ENCODE assay signal across 1 cellular context in the genomic region with DNA sequence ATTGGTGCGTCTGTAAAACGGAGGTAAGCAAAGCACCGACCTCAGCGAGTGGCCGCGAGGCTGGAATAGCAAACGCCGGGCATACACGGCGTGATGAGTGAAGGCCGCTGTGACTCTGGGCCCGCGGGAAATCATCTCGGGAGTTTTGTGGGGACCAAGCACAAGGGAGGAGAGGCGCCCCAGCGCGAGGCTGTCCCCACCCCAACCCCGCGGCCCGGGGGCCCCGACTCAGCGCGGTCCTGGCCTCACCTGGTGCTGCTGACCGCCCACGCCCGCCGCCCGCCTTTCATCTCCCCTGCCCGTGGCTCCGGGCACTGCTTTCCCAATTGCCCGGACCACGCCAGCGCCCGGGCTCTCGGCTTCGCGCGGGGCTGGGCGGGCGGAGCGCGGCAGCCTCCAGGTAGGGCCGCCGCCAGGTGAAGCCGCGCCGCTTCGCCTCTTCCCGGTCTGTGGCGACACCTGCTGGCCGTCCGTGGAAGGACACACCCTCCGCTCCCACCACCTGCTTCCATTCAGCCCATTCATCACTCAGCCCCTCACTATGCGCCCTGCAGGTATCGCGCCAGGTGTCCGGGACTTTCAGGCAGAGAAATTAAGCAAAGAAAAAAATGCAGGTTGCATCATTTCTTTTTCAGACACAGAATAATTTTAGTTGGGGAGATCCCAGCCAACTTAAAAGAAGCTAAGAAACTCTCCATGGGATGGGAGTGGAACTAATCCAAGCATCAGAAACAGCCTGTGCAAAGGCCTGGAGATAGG.
TF ChIP-seq lines count a peak whose summit lies in the region.

No MANE protein-coding gene starts in this region.

TF ChIP-seq in GM23338, 12 proteins besides CTCF, POLR2A, EP300 and RAD21 (continued from another document):
- TF ChIP-seq, protein P1, sequence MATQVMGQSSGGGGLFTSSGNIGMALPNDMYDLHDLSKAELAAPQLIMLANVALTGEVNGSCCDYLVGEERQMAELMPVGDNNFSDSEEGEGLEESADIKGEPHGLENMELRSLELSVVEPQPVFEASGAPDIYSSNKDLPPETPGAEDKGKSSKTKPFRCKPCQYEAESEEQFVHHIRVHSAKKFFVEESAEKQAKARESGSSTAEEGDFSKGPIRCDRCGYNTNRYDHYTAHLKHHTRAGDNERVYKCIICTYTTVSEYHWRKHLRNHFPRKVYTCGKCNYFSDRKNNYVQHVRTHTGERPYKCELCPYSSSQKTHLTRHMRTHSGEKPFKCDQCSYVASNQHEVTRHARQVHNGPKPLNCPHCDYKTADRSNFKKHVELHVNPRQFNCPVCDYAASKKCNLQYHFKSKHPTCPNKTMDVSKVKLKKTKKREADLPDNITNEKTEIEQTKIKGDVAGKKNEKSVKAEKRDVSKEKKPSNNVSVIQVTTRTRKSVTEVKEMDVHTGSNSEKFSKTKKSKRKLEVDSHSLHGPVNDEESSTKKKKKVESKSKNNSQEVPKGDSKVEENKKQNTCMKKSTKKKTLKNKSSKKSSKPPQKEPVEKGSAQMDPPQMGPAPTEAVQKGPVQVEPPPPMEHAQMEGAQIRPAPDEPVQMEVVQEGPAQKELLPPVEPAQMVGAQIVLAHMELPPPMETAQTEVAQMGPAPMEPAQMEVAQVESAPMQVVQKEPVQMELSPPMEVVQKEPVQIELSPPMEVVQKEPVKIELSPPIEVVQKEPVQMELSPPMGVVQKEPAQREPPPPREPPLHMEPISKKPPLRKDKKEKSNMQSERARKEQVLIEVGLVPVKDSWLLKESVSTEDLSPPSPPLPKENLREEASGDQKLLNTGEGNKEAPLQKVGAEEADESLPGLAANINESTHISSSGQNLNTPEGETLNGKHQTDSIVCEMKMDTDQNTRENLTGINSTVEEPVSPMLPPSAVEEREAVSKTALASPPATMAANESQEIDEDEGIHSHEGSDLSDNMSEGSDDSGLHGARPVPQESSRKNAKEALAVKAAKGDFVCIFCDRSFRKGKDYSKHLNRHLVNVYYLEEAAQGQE (IDR thresholded peaks at IDR 0.05; ENCODE audit: unreplicated experiment), result no peak
- TF ChIP-seq, protein P2, sequence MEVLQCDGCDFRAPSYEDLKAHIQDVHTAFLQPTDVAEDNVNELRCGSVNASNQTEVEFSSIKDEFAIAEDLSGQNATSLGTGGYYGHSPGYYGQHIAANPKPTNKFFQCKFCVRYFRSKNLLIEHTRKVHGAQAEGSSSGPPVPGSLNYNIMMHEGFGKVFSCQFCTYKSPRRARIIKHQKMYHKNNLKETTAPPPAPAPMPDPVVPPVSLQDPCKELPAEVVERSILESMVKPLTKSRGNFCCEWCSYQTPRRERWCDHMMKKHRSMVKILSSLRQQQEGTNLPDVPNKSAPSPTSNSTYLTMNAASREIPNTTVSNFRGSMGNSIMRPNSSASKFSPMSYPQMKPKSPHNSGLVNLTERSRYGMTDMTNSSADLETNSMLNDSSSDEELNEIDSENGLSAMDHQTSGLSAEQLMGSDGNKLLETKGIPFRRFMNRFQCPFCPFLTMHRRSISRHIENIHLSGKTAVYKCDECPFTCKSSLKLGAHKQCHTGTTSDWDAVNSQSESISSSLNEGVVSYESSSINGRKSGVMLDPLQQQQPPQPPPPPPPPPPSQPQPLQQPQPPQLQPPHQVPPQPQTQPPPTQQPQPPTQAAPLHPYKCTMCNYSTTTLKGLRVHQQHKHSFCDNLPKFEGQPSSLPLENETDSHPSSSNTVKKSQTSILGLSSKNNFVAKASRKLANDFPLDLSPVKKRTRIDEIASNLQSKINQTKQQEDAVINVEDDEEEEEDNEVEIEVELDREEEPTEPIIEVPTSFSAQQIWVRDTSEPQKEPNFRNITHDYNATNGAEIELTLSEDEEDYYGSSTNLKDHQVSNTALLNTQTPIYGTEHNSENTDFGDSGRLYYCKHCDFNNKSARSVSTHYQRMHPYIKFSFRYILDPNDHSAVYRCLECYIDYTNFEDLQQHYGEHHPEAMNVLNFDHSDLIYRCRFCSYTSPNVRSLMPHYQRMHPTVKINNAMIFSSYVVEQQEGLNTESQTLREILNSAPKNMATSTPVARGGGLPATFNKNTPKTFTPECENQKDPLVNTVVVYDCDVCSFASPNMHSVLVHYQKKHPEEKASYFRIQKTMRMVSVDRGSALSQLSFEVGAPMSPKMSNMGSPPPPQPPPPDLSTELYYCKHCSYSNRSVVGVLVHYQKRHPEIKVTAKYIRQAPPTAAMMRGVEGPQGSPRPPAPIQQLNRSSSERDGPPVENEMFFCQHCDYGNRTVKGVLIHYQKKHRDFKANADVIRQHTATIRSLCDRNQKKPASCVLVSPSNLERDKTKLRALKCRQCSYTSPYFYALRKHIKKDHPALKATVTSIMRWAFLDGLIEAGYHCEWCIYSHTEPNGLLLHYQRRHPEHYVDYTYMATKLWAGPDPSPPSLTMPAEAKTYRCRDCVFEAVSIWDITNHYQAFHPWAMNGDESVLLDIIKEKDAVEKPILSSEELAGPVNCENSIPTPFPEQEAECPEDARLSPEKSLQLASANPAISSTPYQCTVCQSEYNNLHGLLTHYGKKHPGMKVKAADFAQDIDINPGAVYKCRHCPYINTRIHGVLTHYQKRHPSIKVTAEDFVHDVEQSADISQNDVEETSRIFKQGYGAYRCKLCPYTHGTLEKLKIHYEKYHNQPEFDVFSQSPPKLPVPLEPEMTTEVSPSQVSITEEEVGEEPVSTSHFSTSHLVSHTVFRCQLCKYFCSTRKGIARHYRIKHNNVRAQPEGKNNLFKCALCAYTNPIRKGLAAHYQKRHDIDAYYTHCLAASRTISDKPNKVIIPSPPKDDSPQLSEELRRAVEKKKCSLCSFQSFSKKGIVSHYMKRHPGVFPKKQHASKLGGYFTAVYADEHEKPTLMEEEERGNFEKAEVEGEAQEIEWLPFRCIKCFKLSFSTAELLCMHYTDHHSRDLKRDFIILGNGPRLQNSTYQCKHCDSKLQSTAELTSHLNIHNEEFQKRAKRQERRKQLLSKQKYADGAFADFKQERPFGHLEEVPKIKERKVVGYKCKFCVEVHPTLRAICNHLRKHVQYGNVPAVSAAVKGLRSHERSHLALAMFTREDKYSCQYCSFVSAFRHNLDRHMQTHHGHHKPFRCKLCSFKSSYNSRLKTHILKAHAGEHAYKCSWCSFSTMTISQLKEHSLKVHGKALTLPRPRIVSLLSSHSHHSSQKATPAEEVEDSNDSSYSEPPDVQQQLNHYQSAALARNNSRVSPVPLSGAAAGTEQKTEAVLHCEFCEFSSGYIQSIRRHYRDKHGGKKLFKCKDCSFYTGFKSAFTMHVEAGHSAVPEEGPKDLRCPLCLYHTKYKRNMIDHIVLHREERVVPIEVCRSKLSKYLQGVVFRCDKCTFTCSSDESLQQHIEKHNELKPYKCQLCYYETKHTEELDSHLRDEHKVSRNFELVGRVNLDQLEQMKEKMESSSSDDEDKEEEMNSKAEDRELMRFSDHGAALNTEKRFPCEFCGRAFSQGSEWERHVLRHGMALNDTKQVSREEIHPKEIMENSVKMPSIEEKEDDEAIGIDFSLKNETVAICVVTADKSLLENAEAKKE (CRISPR knock-in tag; IDR thresholded peaks at IDR 0.05), result no peak
- TF ChIP-seq JUNB (IDR thresholded peaks at IDR 0.05; ENCODE audit: unreplicated experiment), result no peak
- no peak for TF ChIP-seq EZH2phosphoT487 (IDR thresholded peaks at IDR 0.05; ENCODE audit: unreplicated experiment)
- no peak for TF ChIP-seq EZH2 (IDR thresholded peaks at IDR 0.05; ENCODE audit: low read depth, unreplicated experiment)
- TF ChIP-seq POLR2AphosphoS5 (IDR thresholded peaks at IDR 0.05; ENCODE audit: low read depth), result no peak
- TF ChIP-seq NANOG (IDR thresholded peaks at IDR 0.05; ENCODE audit: borderline replicate concordance), result no peak
- TF ChIP-seq STAT1 (IDR thresholded peaks at IDR 0.05; ENCODE audit: unreplicated experiment), result no peak
- TF ChIP-seq, protein P3, sequence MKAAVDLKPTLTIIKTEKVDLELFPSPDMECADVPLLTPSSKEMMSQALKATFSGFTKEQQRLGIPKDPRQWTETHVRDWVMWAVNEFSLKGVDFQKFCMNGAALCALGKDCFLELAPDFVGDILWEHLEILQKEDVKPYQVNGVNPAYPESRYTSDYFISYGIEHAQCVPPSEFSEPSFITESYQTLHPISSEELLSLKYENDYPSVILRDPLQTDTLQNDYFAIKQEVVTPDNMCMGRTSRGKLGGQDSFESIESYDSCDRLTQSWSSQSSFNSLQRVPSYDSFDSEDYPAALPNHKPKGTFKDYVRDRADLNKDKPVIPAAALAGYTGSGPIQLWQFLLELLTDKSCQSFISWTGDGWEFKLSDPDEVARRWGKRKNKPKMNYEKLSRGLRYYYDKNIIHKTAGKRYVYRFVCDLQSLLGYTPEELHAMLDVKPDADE (IDR thresholded peaks at IDR 0.05), result no peak
